In genomic region chr20:21520702-21521595, GRCh38 we compare ENCODE assay signal across 12 cellular contexts. TPM values are rescaled to one million over a fixed set of nuclear protein-coding genes. Genes with fewer than 3 reads are reported as not detected.
DNase-seq lines count a peak whose midpoint lies in the region; ATAC-seq and TF ChIP-seq lines count a peak whose summit lies in the region.
"Had no signal": no experiment of that assay in that cellular context is flagged by ENCODE, and none has a peak within 500 bp of the region (broad histone marks: within the 10 kb centered on the region; RNA-seq: fewer than 3 reads in every experiment).

No MANE protein-coding gene starts in this region.

- intact Hi-C loops in Panc1 (cut with micrococcal nuclease; ENCODE audit: unreplicated experiment): no loop called here
- intact Hi-C loops in left ventricle myocardium inferior (cut with micrococcal nuclease): no loop called here

- H3K36me3 ChIP-seq in Panc1 (ENCODE audit: control insufficient read depth, insufficient read depth, low read length) (no peaks in the 10 kb centered on the region), left ventricle myocardium inferior (no peaks in the 10 kb centered on the region), SJCRH30 (no peaks in the 10 kb centered on the region)
- H3K36me3 ChIP-seq: heart left ventricle, Peyer's patch, uterus had no signal

- no TSS peak for BruUV-seq in Panc1 (replicated peaks; lab: Mats Ljungman, UMichigan)

- peaks cover 33% of the 10 kb centered on the region for H3K4me1 Mint-ChIP-seq in activated T-cell treated with anti-CD3 and anti-CD28 coated beads, Interleukin-2, amount 50 U/mL, for 24 hours (ENCODE audit: low read depth)
- H3K4me1 Mint-ChIP-seq in glutamatergic neuron (ENCODE audit: low read depth, unreplicated experiment): peaks cover 11% of the 10 kb centered on the region
- peaks cover 16 to 23% of the 10 kb centered on the region in 2 donors for H3K4me1 Mint-ChIP-seq in stimulated activated naive B cell treated with anti-CD40 and anti-IgM and Interleukin-4, amounts not matched to agents 10 μg/mL and 1 μg/mL and 100 μg/mL, for 72 hours

- TF ChIP-seq CTCF in Panc1 (IDR thresholded peaks at IDR 0.05) (no peak; the same call in 1 of the 2 replicates), glutamatergic neuron (IDR thresholded peaks at IDR 0.05; ENCODE audit: partially characterized antibody, unreplicated experiment) (no peak), left ventricle myocardium inferior (IDR thresholded peaks at IDR 0.05; ENCODE audit: borderline replicate concordance) (no peak)

- H3K9me3 ChIP-seq in Panc1 (ENCODE audit: control insufficient read depth, insufficient read depth, low read depth, low read length) (no peaks in the 10 kb centered on the region), left ventricle myocardium inferior (replicated peaks) (no peaks in the 10 kb centered on the region), SJCRH30 (replicated peaks) (no peaks in the 10 kb centered on the region)
- H3K9me3 ChIP-seq: heart left ventricle, Peyer's patch, uterus had no signal

- H3K27ac ChIP-seq in Panc1 (ENCODE audit: low read length) (no peak overlapping the region), left ventricle myocardium inferior (replicated peaks) (no peak overlapping the region), SJCRH30 (no peak overlapping the region)
- H3K27ac ChIP-seq: heart left ventricle, Peyer's patch, uterus had no signal

- in situ Hi-C loops in Panc1 (cut with HindIII; ENCODE audit: low pct_unique_long_range_greater_than_20kb, low sequenced_read_pairs): no loop called here

- peak overlapping the region; percentile 73 for H3K27ac Mint-ChIP-seq in activated T-cell treated with anti-CD3 and anti-CD28 coated beads, Interleukin-2, amount 50 U/mL, for 24 hours
- no peak overlapping the region for H3K27ac Mint-ChIP-seq in glutamatergic neuron (ENCODE audit: unreplicated experiment)
- peak overlapping the region; percentile 86 for H3K27ac Mint-ChIP-seq in stimulated activated naive B cell treated with anti-CD40 and anti-IgM and Interleukin-4, amounts not matched to agents 10 μg/mL and 1 μg/mL and 100 μg/mL, for 72 hours

- no peaks in the 10 kb centered on the region for H3K9me3 Mint-ChIP-seq in activated T-cell treated with anti-CD3 and anti-CD28 coated beads, Interleukin-2, amount 50 U/mL, for 24 hours
- peaks cover 19% of the 10 kb centered on the region for H3K9me3 Mint-ChIP-seq in glutamatergic neuron (ENCODE audit: unreplicated experiment)
- H3K9me3 Mint-ChIP-seq in stimulated activated naive B cell treated with anti-CD40 and anti-IgM and Interleukin-4, amounts not matched to agents 10 μg/mL and 1 μg/mL and 100 μg/mL, for 72 hours: peaks cover 0 to 3% of the 10 kb centered on the region in 2 donors

- peak; percentile 42 for DNase-seq in activated T-cell treated with anti-CD3 and anti-CD28 coated beads, Interleukin-2, amount 50 U/mL, for 24 hours
- DNase-seq in activated T-cell treated with anti-CD3 and anti-CD28 coated beads for 4 hours (no peak), Panc1 (ENCODE audit: low read depth, low spot score) (no peak), glutamatergic neuron (peak; percentile 50), left ventricle myocardium inferior (no peak), SJCRH30 (no peak)
- no peak for DNase-seq in stimulated activated naive B cell treated with anti-CD40 and anti-IgM and Interleukin-4, amounts not matched to agents 10 μg/mL and 1 μg/mL and 100 μg/mL, for 72 hours
- DNase-seq: DMS79, heart left ventricle, uterus had no signal

- H3K27me3 Mint-ChIP-seq in activated T-cell treated with anti-CD3 and anti-CD28 coated beads, Interleukin-2, amount 50 U/mL, for 24 hours: peaks cover 93% of the 10 kb centered on the region
- peaks cover 47% of the 10 kb centered on the region for H3K27me3 Mint-ChIP-seq in glutamatergic neuron (ENCODE audit: unreplicated experiment)
- peaks cover 85 to 89% of the 10 kb centered on the region in 2 donors for H3K27me3 Mint-ChIP-seq in stimulated activated naive B cell treated with anti-CD40 and anti-IgM and Interleukin-4, amounts not matched to agents 10 μg/mL and 1 μg/mL and 100 μg/mL, for 72 hours

- H3K27me3 ChIP-seq in Panc1 (ENCODE audit: control insufficient read depth, insufficient read depth, low read length): peaks cover 25% of the 10 kb centered on the region
- peaks cover 100% of the 10 kb centered on the region for H3K27me3 ChIP-seq in left ventricle myocardium inferior (ENCODE audit: low read depth)
- H3K27me3 ChIP-seq in SJCRH30: peaks cover 3% of the 10 kb centered on the region; the same call in 1 of the 2 replicates

- ATAC-seq in Panc1 (peak; percentile 72), GM18505 (IDR thresholded peaks at IDR 0.05; ENCODE audit: unreplicated experiment) (no peak)
- ATAC-seq in stimulated activated naive B cell treated with anti-CD40 and anti-IgM and Interleukin-4, amounts not matched to agents 10 μg/mL and 1 μg/mL and 100 μg/mL, for 72 hours (replicated peaks): no peak
- ATAC-seq: heart left ventricle had no signal

- peak overlapping the region; percentile 33 for H3K4me3 Mint-ChIP-seq in activated T-cell treated with anti-CD3 and anti-CD28 coated beads, Interleukin-2, amount 50 U/mL, for 24 hours
- peak overlapping the region; percentile 82 for H3K4me3 Mint-ChIP-seq in glutamatergic neuron (ENCODE audit: unreplicated experiment)
- peak overlapping the region; percentile 0 to 37 for H3K4me3 Mint-ChIP-seq in stimulated activated naive B cell treated with anti-CD40 and anti-IgM and Interleukin-4, amounts not matched to agents 10 μg/mL and 1 μg/mL and 100 μg/mL, for 72 hours

- CTCF ChIA-PET in Panc1 (lab: Charles Lee): no interaction called here

- no peak for TF ChIP-seq POLR2A in GM18505 (IDR thresholded peaks at IDR 0.05; ENCODE audit: borderline replicate concordance, extremely low read depth, insufficient read depth, insufficient read length)

- no peaks in the 10 kb centered on the region for H3K36me3 Mint-ChIP-seq in activated T-cell treated with anti-CD3 and anti-CD28 coated beads, Interleukin-2, amount 50 U/mL, for 24 hours (ENCODE audit: low read depth)
- H3K36me3 Mint-ChIP-seq in glutamatergic neuron (ENCODE audit: unreplicated experiment): no peaks in the 10 kb centered on the region
- peaks cover 4 to 9% of the 10 kb centered on the region in 2 donors for H3K36me3 Mint-ChIP-seq in stimulated activated naive B cell treated with anti-CD40 and anti-IgM and Interleukin-4, amounts not matched to agents 10 μg/mL and 1 μg/mL and 100 μg/mL, for 72 hours

- H3K4me1 ChIP-seq in Panc1 (ENCODE audit: control insufficient read depth, insufficient read depth, low read length) (no peaks in the 10 kb centered on the region), left ventricle myocardium inferior (peaks cover 34% of the 10 kb centered on the region), SJCRH30 (no peaks in the 10 kb centered on the region)

- peak overlapping the region in 1 of 2 experiments; percentile 11; a peak in 1 of 4 replicates for H3K4me3 ChIP-seq in Panc1 (ENCODE audit: low read depth in 2 of 2, low read length in 2 of 2)
- H3K4me3 ChIP-seq in left ventricle myocardium inferior: no peak overlapping the region
- H3K4me3 ChIP-seq in SJCRH30: no peak overlapping the region
- H3K4me3 ChIP-seq: uterus had no signal

- POLR2A ChIA-PET in Panc1 (lab: Charles Lee): no interaction called here

RNA-seq across cellular contexts. Expression of gene NKX2-2, which starts 7.1 kb away (rescaled TPM):
- total RNA-seq in Panc1 (2021; ENCODE audit: unreplicated experiment): not detected
- polyA plus RNA-seq in Panc1 (2012; ENCODE audit: insufficient read length): not detected
- total RNA-seq in glutamatergic neuron (ENCODE audit: unreplicated experiment): 1.2 TPM
- total RNA-seq in left ventricle myocardium inferior: not detected
- total RNA-seq in SJCRH30 (2014; rRNA removed; shearing (Covaris generic)): not detected in 2 replicates
- total RNA-seq: uterus had no signal
- polyA plus RNA-seq: heart left ventricle had no signal

Comparison
In these comparisons a context has a peak if more than half of its experiments do, and no peak if none do; other contexts are left out.
1. DNase-seq: peak in activated T-cell treated with anti-CD3 and anti-CD28 coated beads, Interleukin-2, amount 50 U/mL, for 24 hours (single experiment) and glutamatergic neuron (single experiment); none in activated T-cell treated with anti-CD3 and anti-CD28 coated beads for 4 hours (single experiment), Panc1 (single experiment), stimulated activated naive B cell treated with anti-CD40 and anti-IgM and Interleukin-4, amounts not matched to agents 10 μg/mL and 1 μg/mL and 100 μg/mL, for 72 hours (single experiment), left ventricle myocardium inferior (single experiment) and SJCRH30 (0 of 2).
2. H3K4me3 Mint-ChIP-seq: peak in every context shown above with its lines; median percentile 82 in glutamatergic neuron; 33 in activated T-cell treated with anti-CD3 and anti-CD28 coated beads, Interleukin-2, amount 50 U/mL, for 24 hours; 18 in stimulated activated naive B cell treated with anti-CD40 and anti-IgM and Interleukin-4, amounts not matched to agents 10 μg/mL and 1 μg/mL and 100 μg/mL, for 72 hours.